ENCODE assay signal across 8 cellular contexts in the genomic region with DNA sequence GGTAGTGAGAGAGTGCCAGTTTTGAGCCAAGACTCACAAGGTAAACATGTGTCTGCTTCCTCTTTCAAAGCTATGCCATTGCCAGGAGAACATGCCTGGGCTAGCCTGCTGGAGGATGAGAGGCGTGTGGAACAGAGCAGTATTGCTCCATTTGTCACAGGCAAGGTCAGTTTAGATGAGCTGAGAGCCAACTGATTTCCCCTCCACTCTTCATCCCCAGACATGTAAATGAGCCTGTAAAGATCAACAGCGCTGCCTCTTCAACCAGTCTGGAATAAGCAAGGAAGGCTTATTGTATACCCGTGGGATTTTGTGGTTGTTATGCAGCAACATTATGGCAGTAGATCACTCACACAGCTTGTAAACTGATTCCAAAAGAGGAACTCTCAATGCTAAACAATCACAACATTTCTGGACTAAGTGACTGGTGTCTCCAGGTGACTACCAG. TPM values are rescaled to one million over a fixed set of nuclear protein-coding genes. Genes with fewer than 3 reads are reported as not detected.
DNase-seq lines count a peak whose midpoint lies in the region; ATAC-seq, FAIRE-seq and TF ChIP-seq lines count a peak whose summit lies in the region.

No MANE protein-coding gene starts in this region.

- H3K9me3 Mint-ChIP-seq in MCF 10A (ENCODE audit: unreplicated experiment) (no peaks in the 10 kb centered on the region), Caco-2 (ENCODE audit: unreplicated experiment) (no peaks in the 10 kb centered on the region)
- no peaks in the 10 kb centered on the region for H3K9me3 Mint-ChIP-seq in stimulated activated effector memory CD8-positive, alpha-beta T cell treated with anti-CD3 and anti-CD28 coated beads, Interleukin-12 subunit alpha, Interleukin-12 subunit beta, amount 100 ng/mL, for 72 hours

- peak; percentile 87 for ATAC-seq in GM12878
- ATAC-seq in stimulated activated effector memory CD8-positive, alpha-beta T cell treated with anti-CD3 and anti-CD28 coated beads, Interleukin-12 subunit alpha, Interleukin-12 subunit beta, amount 100 ng/mL, for 72 hours: peak; percentile 31
- ATAC-seq in GM21737 (IDR thresholded peaks at IDR 0.05; ENCODE audit: unreplicated experiment): no peak
- no peak for ATAC-seq in HG03457 (IDR thresholded peaks at IDR 0.05; ENCODE audit: unreplicated experiment)

- CTCF ChIA-PET in MCF 10A (lab: Yijun Ruan, JAX): interaction anchor here (0.7 kb wide), 1 partner anchor 150 kb away, joined by 3 read pairs; no protein-coding TSS in a partner anchor
- CTCF ChIA-PET in GM12878 (lab: Yijun Ruan, JAX): interaction anchor here (2.2 kb wide), 1 partner anchor 345 kb away, joined by 6 read pairs; no protein-coding TSS in a partner anchor
- CTCF ChIA-PET in Caco-2 (lab: Charles Lee): no interaction called here

- TF ChIP-seq EP300 in GM12878 (IDR thresholded peaks at IDR 0.05; ENCODE audit: borderline replicate concordance in 1 of 2, control insufficient read depth in 1 of 2, low read depth in 2 of 2, low read length in 2 of 2): no peak

- POLR2A ChIA-PET in MCF 10A (lab: Yijun Ruan, JAX): interaction anchor here (0.6 to 2.5 kb wide), 7 partner anchors 19 to 312 kb away, joined by 3 to 12 read pairs (median 3); no protein-coding TSS in a partner anchor
- POLR2A ChIA-PET in GM12878 (lab: Charles Lee): interaction anchor here (1.2 kb wide), 1 partner anchor 12 kb away, joined by 3 read pairs; no protein-coding TSS in a partner anchor
- POLR2A ChIA-PET in Caco-2 (lab: Charles Lee): no interaction called here

- H3K4me3 Mint-ChIP-seq in MCF 10A (ENCODE audit: unreplicated experiment): no peak overlapping the region
- H3K4me3 Mint-ChIP-seq in stimulated activated effector memory CD8-positive, alpha-beta T cell treated with anti-CD3 and anti-CD28 coated beads, Interleukin-12 subunit alpha, Interleukin-12 subunit beta, amount 100 ng/mL, for 72 hours: no peak overlapping the region
- H3K4me3 Mint-ChIP-seq in Caco-2 (ENCODE audit: unreplicated experiment): no peak overlapping the region

- H3K9me3 ChIP-seq in breast epithelium: no peaks in the 10 kb centered on the region
- no peaks in the 10 kb centered on the region for H3K9me3 ChIP-seq in MM.1S (replicated peaks; ENCODE audit: insufficient read depth, low read length)
- no peaks in the 10 kb centered on the region; the same call in 2 of the 3 replicates for H3K9me3 ChIP-seq in GM12878 (replicated peaks; ENCODE audit: control insufficient read depth, insufficient read depth, low read length)
- no peaks in the 10 kb centered on the region for H3K9me3 ChIP-seq in Caco-2

- no peak overlapping the region for H3K4me3 ChIP-seq in breast epithelium
- H3K4me3 ChIP-seq in MM.1S (ENCODE audit: low read length): no peak overlapping the region
- no peak overlapping the region for H3K4me3 ChIP-seq in GM12878
- H3K4me3 ChIP-seq in Caco-2 (ENCODE audit: low read depth, low read length): no peak overlapping the region

- H3K4me2 ChIP-seq in MM.1S (ENCODE audit: low read depth, low read length): no peak overlapping the region
- H3K4me2 ChIP-seq in GM12878 (ENCODE audit: control insufficient read depth, insufficient read depth): no peak overlapping the region; the same call in 1 of the 2 replicates

- DNase-seq in MCF 10A (ENCODE audit: unreplicated experiment) (peak; percentile 93), breast epithelium (ENCODE audit: low spot score in 2 of 2) (no peak), MM.1S (peak; percentile 11), GM12878 (ENCODE audit: low read depth, low spot score) (peak; percentile 49), Caco-2 (no peak)
- DNase-seq in stimulated activated effector memory CD8-positive, alpha-beta T cell treated with anti-CD3 and anti-CD28 coated beads, Interleukin-12 subunit alpha, Interleukin-12 subunit beta, amount 100 ng/mL, for 72 hours (ENCODE audit: low spot score in 2 of 2): no peak

- TF ChIP-seq CTCF in MCF 10A (IDR thresholded peaks at IDR 0.05; ENCODE audit: unreplicated experiment) (no peak), breast epithelium (IDR thresholded peaks at IDR 0.05) (no peak), MM.1S (IDR thresholded peaks at IDR 0.05; ENCODE audit: low read length) (no peak), GM12878 (IDR thresholded peaks at IDR 0.05 in 2 of 3, conservative IDR thresholded peaks at IDR 0.05 in 1 of 3; ENCODE audit: control insufficient read depth in 2 of 3, extremely low read depth in 1 of 3, insufficient read depth in 1 of 3, low read depth in 3 of 3, low read length in 3 of 3) (no peak), Caco-2 (IDR thresholded peaks at IDR 0.05; ENCODE audit: insufficient read depth in 1 of 2, low read depth in 1 of 2, low read length in 1 of 2, severe bottlenecking in 1 of 2, unreplicated experiment in 1 of 2) (no peak)

- 13% methylated on average over 3 of the region's 3 CpGs for WGBS in GM12878 (ENCODE audit: insufficient coverage, insufficient replicate concordance, low lambda C conversion rate, missing lambda C conversion rate)

- BruUV-seq in MCF 10A (replicated peaks; lab: Mats Ljungman, UMichigan): no TSS peak
- no TSS peak for BruUV-seq in GM12878 (replicated peaks; lab: Mats Ljungman, UMichigan)
- no TSS peak for BruUV-seq in Caco-2 (replicated peaks; lab: Mats Ljungman, UMichigan)

- in situ Hi-C loops in GM12878 (cut with MboI): no loop called here

- SMC1A ChIA-PET in GM12878 (lab: Charles Lee; ENCODE audit: uncharacterized antibody, unreplicated experiment): interaction anchor here (0.8 to 1.6 kb wide), 3 partner anchors 10 to 255 kb away, joined by 3 to 5 read pairs (median 4); no protein-coding TSS in a partner anchor

- H3K9me2 ChIP-seq in MM.1S (replicated peaks; ENCODE audit: insufficient read depth, low read length): no peaks in the 10 kb centered on the region

- H4K20me1 ChIP-seq in MM.1S (ENCODE audit: insufficient read depth, low read length) (no peaks in the 10 kb centered on the region), GM12878 (ENCODE audit: control insufficient read depth, insufficient read depth) (no peaks in the 10 kb centered on the region)

- H3K27me3 Mint-ChIP-seq in MCF 10A (ENCODE audit: insufficient read depth, unreplicated experiment) (no peaks in the 10 kb centered on the region), Caco-2 (ENCODE audit: insufficient read depth, unreplicated experiment) (peaks cover 2% of the 10 kb centered on the region)

- RAD21 ChIA-PET in GM12878 (lab: Charles Lee; ENCODE audit: unreplicated experiment): interaction anchor here (0.7 kb wide), 1 partner anchor 345 kb away, joined by 3 read pairs; no protein-coding TSS in a partner anchor

- no peak for TF ChIP-seq RAD21 in GM12878 (IDR thresholded peaks at IDR 0.05; ENCODE audit: insufficient read depth, low read depth, low read length)

- H3K36me3 Mint-ChIP-seq in MCF 10A (ENCODE audit: insufficient read depth, unreplicated experiment) (no peaks in the 10 kb centered on the region), Caco-2 (ENCODE audit: insufficient read depth, unreplicated experiment) (no peaks in the 10 kb centered on the region)
- H3K36me3 Mint-ChIP-seq in stimulated activated effector memory CD8-positive, alpha-beta T cell treated with anti-CD3 and anti-CD28 coated beads, Interleukin-12 subunit alpha, Interleukin-12 subunit beta, amount 100 ng/mL, for 72 hours: no peaks in the 10 kb centered on the region

- no peaks in the 10 kb centered on the region for H3K4me1 ChIP-seq in breast epithelium
- no peaks in the 10 kb centered on the region for H3K4me1 ChIP-seq in MM.1S (ENCODE audit: low read length)
- H3K4me1 ChIP-seq in GM12878 (ENCODE audit: control insufficient read depth, insufficient read depth, low read length): peaks cover 8% of the 10 kb centered on the region
- no peaks in the 10 kb centered on the region for H3K4me1 ChIP-seq in Caco-2

- no peak overlapping the region for H3K9ac ChIP-seq in MM.1S (ENCODE audit: low read length)
- H3K9ac ChIP-seq in GM12878 (ENCODE audit: control insufficient read depth, insufficient read depth, low read length): no peak overlapping the region

- intact Hi-C loops in MCF 10A (cut with micrococcal nuclease): no loop called here
- intact Hi-C loops in breast epithelium (cut with DNase I; ENCODE audit: low total_unique reads): no loop called here
- intact Hi-C loops in GM12878 (cut with micrococcal nuclease; ENCODE audit: unreplicated experiment): no loop called here
- intact Hi-C loops in Caco-2 (cut with micrococcal nuclease; ENCODE audit: unreplicated experiment): loop anchor here (10.0 kb wide), 1 partner anchor 347 kb away; no protein-coding TSS in a partner anchor

- peak overlapping the region; percentile 93 for H3K27ac Mint-ChIP-seq in MCF 10A (ENCODE audit: low read depth, unreplicated experiment)
- H3K27ac Mint-ChIP-seq in stimulated activated effector memory CD8-positive, alpha-beta T cell treated with anti-CD3 and anti-CD28 coated beads, Interleukin-12 subunit alpha, Interleukin-12 subunit beta, amount 100 ng/mL, for 72 hours: no peak overlapping the region
- no peak overlapping the region for H3K27ac Mint-ChIP-seq in Caco-2 (ENCODE audit: unreplicated experiment)

- FAIRE-seq in GM12878 (lab: Jason Lieb, UNC): peak; percentile 81

- H3K27ac ChIP-seq in breast epithelium (no peak overlapping the region), MM.1S (ENCODE audit: low read length) (no peak overlapping the region), GM12878 (ENCODE audit: control insufficient read depth, insufficient read depth) (peak overlapping the region; percentile 20; the same call in 1 of the 2 replicates)

- H3K36me3 ChIP-seq in breast epithelium (no peaks in the 10 kb centered on the region), MM.1S (replicated peaks; ENCODE audit: insufficient read depth, low read length) (no peaks in the 10 kb centered on the region), GM12878 (ENCODE audit: control insufficient read depth in 2 of 2, insufficient read depth in 2 of 2, low read length in 1 of 2) (no peaks in the 10 kb centered on the region), Caco-2 (ENCODE audit: control insufficient read depth, insufficient read depth, low read length) (no peaks in the 10 kb centered on the region)

- H2AFZ ChIP-seq in MM.1S (ENCODE audit: low read length) (no peak overlapping the region), GM12878 (ENCODE audit: control insufficient read depth, low read depth, low read length) (peak overlapping the region; percentile 79)

- no peaks in the 10 kb centered on the region for H3K79me2 ChIP-seq in MM.1S (ENCODE audit: low read length)
- no peaks in the 10 kb centered on the region for H3K79me2 ChIP-seq in GM12878 (ENCODE audit: control insufficient read depth, insufficient read depth, low read length)

- no peaks in the 10 kb centered on the region for H3F3A ChIP-seq in MM.1S (ENCODE audit: insufficient read depth, low read length)

- H3K27me3 ChIP-seq in breast epithelium (peaks cover 0 to 5% of the 10 kb centered on the region in 2 donors), MM.1S (replicated peaks; ENCODE audit: insufficient read depth, low read length) (no peaks in the 10 kb centered on the region), GM12878 (replicated peaks in 1 of 2; ENCODE audit: control insufficient read depth in 2 of 2, insufficient read depth in 2 of 2, low read length in 1 of 2) (no peaks in the 10 kb centered on the region), Caco-2 (replicated peaks; ENCODE audit: control insufficient read depth, insufficient read depth, low read length) (no peaks in the 10 kb centered on the region)

- no peak for TF ChIP-seq POLR2A in breast epithelium (IDR thresholded peaks at IDR 0.05)
- TF ChIP-seq POLR2A in GM12878 (IDR thresholded peaks at IDR 0.05; ENCODE audit: low read depth, low read length): no peak

- H3K4me1 Mint-ChIP-seq in MCF 10A (ENCODE audit: insufficient read depth, unreplicated experiment) (peaks cover 11% of the 10 kb centered on the region), Caco-2 (ENCODE audit: low read depth, unreplicated experiment) (no peaks in the 10 kb centered on the region)
- H3K4me1 Mint-ChIP-seq in stimulated activated effector memory CD8-positive, alpha-beta T cell treated with anti-CD3 and anti-CD28 coated beads, Interleukin-12 subunit alpha, Interleukin-12 subunit beta, amount 100 ng/mL, for 72 hours: no peaks in the 10 kb centered on the region

RNA-seq across cellular contexts. Expression of a gene that starts 8.2 kb away (rescaled TPM):
- total RNA-seq in MCF 10A (2022): not detected in 2 replicates
- under 1 TPM in 2 of 3 donors, not detected in 1; 0.15 to 0.33 TPM for total RNA-seq in breast epithelium
- total RNA-seq in GM12878 (2013; cell fraction: nucleolus; rRNA removed): not detected in 2 replicates
- not detected in 2 replicates for total RNA-seq in GM12878 (2014; rRNA removed)
- not detected in 2 replicates for total RNA-seq in GM12878 (2014; rRNA removed; fragmentation: Illumina TruSeq; extraction: Trizol)
- not detected in 2 replicates for total RNA-seq in GM12878 (2021)
- not detected for polyA plus RNA-seq in GM12878 (2011; ENCODE audit: low read depth)
- not detected in 2 replicates for polyA plus RNA-seq in GM12878 (2011; rRNA removed)
- polyA plus RNA-seq in GM12878 (2011; cell fraction: cytosol; rRNA removed): not detected in 2 replicates
- not detected in 2 replicates for polyA plus RNA-seq in GM12878 (2011; cell fraction: nucleus; rRNA removed)
- polyA plus RNA-seq in GM12878 (2012): not detected in 2 replicates
- not detected in 2 replicates for polyA plus RNA-seq in GM12878 (2014; fragmentation: Illumina TruSeq; extraction: Trizol)
- polyA plus RNA-seq in GM12878 (2014; fragmentation: Nextera tagmentation; extraction: Ambion mirVana): not detected
- not detected in 2 replicates for polyA plus RNA-seq in GM12878 (2014; rRNA removed)
- not detected for polyA plus RNA-seq in GM12878 (2016; fragmentation: Nextera tagmentation; extraction: Ambion mirVana)
- polyA minus RNA-seq in GM12878 (2011; rRNA and poly(A)+ RNA removed): not detected in 2 replicates
- polyA minus RNA-seq in GM12878 (2011; cell fraction: cytosol; rRNA and poly(A)+ RNA removed): not detected in 2 replicates
- polyA minus RNA-seq in GM12878 (2011; cell fraction: nucleus; rRNA and poly(A)+ RNA removed): not detected in 2 replicates
- total RNA-seq in Caco-2 (2022): not detected in 2 replicates

Comparison
In these comparisons a context has a peak if more than half of its experiments do, and no peak if none do; other contexts are left out.
1. DNase-seq: peak in MCF 10A (single experiment), MM.1S (single experiment) and GM12878 (single experiment); none in breast epithelium (0 of 2), stimulated activated effector memory CD8-positive, alpha-beta T cell treated with anti-CD3 and anti-CD28 coated beads, Interleukin-12 subunit alpha, Interleukin-12 subunit beta, amount 100 ng/mL, for 72 hours (0 of 2) and Caco-2 (0 of 2).
2. ATAC-seq: peak in GM12878 (single experiment) and stimulated activated effector memory CD8-positive, alpha-beta T cell treated with anti-CD3 and anti-CD28 coated beads, Interleukin-12 subunit alpha, Interleukin-12 subunit beta, amount 100 ng/mL, for 72 hours (single experiment); none in GM21737 (single experiment) and HG03457 (single experiment).